15 cellular contexts compared by ENCODE assay signal in the genomic region with DNA sequence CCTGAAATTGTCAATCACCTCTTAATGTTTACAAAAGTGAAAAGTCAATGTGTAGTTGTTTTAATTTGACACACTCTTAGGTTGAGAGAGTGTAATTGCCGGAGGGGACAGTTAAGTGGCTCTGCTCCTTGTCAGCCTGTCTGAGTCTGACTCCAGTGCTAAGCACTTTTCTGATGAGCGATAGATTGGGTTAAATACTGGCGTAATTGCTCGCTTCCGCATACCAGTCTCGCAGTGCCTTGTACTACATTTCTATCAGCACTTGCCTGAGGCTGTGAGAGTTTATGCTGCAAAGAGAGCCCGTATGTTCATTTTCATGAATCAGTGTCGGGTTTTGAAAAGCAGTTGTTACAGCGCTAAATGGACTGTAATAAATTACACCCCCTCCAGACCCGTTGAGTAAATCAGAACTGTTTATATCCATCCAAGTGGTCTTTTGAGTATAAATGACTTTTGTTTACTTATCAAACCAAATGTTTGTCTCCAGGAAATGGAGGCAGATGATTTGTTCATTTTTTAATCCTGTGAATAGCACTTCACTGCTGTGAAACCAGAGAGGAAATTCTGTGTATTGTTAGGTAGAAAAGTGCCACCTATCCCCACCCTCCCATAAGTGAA. TPM values are rescaled to one million over a fixed set of nuclear protein-coding genes. Genes with fewer than 3 reads are reported as not detected.
A peak's percentile ranks its signal among the peaks of the same experiment; 100 is the strongest.
DNase-seq lines count a peak whose midpoint lies in the region; ATAC-seq and TF ChIP-seq lines count a peak whose summit lies in the region.
"Had no signal": no experiment of that assay in that cellular context is flagged by ENCODE, and none has a peak within 500 bp of the region (broad histone marks: within the 10 kb centered on the region; RNA-seq: fewer than 3 reads in every experiment).

No MANE protein-coding gene starts in this region.

- no peaks in the 10 kb centered on the region for H3K36me3 Mint-ChIP-seq in type B pancreatic cell
- no peaks in the 10 kb centered on the region for H3K36me3 Mint-ChIP-seq in activated CD4-positive, alpha-beta T cell treated with anti-CD3 and anti-CD28 coated beads, Interleukin-2, amount 10 ng/mL, durations not matched to agents 24 days and 14 days (ENCODE audit: low read depth)

- H3K27ac ChIP-seq in cardiac muscle cell (peak overlapping the region; percentile 26), right atrium auricular region (no peak overlapping the region)
- H3K27ac ChIP-seq: KMS-11, neutrophil, Peyer's patch, uterus had no signal

- H3K9me3 ChIP-seq in cardiac muscle cell (ENCODE audit: low read depth) (no peaks in the 10 kb centered on the region), right atrium auricular region (peaks cover 0 to 22% of the 10 kb centered on the region in 2 donors)
- H3K9me3 ChIP-seq: neutrophil, Peyer's patch, uterus had no signal

- H3K4me1 ChIP-seq in cardiac muscle cell (ENCODE audit: low read depth) = peaks cover 10% of the 10 kb centered on the region
- H3K4me1 ChIP-seq in right atrium auricular region = no peaks in the 10 kb centered on the region
- H3K4me1 ChIP-seq: Peyer's patch, uterus had no signal

- H3K27me3 Mint-ChIP-seq in type B pancreatic cell = peaks cover 79% of the 10 kb centered on the region
- peaks cover 18% of the 10 kb centered on the region for H3K27me3 Mint-ChIP-seq in activated CD4-positive, alpha-beta T cell treated with anti-CD3 and anti-CD28 coated beads, Interleukin-2, amount 10 ng/mL, durations not matched to agents 24 days and 14 days

- H3K36me3 ChIP-seq in cardiac muscle cell (no peaks in the 10 kb centered on the region), right atrium auricular region (no peaks in the 10 kb centered on the region)
- H3K36me3 ChIP-seq: neutrophil, Peyer's patch, uterus had no signal

- peaks cover 12% of the 10 kb centered on the region for H3K4me1 Mint-ChIP-seq in type B pancreatic cell (ENCODE audit: unreplicated experiment)
- H3K4me1 Mint-ChIP-seq in activated CD4-positive, alpha-beta T cell treated with anti-CD3 and anti-CD28 coated beads, Interleukin-2, amount 10 ng/mL, durations not matched to agents 24 days and 14 days = no peaks in the 10 kb centered on the region

- TF ChIP-seq CTCF in cardiac muscle cell (IDR thresholded peaks at IDR 0.05; ENCODE audit: low read depth, low read length) (no peak), right atrium auricular region (IDR thresholded peaks at IDR 0.05) (no peak), fibroblast of villous mesenchyme (IDR thresholded peaks at IDR 0.05; ENCODE audit: insufficient read depth, low read depth, low read length) (no peak), type B pancreatic cell (conservative IDR thresholded peaks at IDR 0.05) (no peak)

- intact Hi-C loops in activated CD4-positive, alpha-beta T cell treated with anti-CD3 and anti-CD28 coated beads, Interleukin-2, amount 10 ng/mL, durations not matched to agents 24 days and 14 days (cut with micrococcal nuclease) = no loop called here

- H3K4me3 ChIP-seq in cardiac muscle cell = no peak overlapping the region
- no peak overlapping the region for H3K4me3 ChIP-seq in right atrium auricular region
- H3K4me3 ChIP-seq in fibroblast of villous mesenchyme (ENCODE audit: low read depth, low read length) = no peak overlapping the region
- H3K4me3 ChIP-seq: Peyer's patch, uterus had no signal

- peak; percentile 15 to 73 for DNase-seq in cardiac muscle cell (ENCODE audit: low read depth in 1 of 2, low spot score in 1 of 2)
- no peak for DNase-seq in right atrium auricular region (ENCODE audit: low spot score)
- peak; percentile 14 for DNase-seq in NCI-H524 treated with DMSO at 0.1 percent for 48 hours (lab: John Stamatoyannopoulos, UW)
- DNase-seq in fibroblast of villous mesenchyme (ENCODE audit: low read depth) = peak; percentile 45
- no peak for DNase-seq in type B pancreatic cell (ENCODE audit: extremely low spot score, unreplicated experiment)
- DNase-seq in activated T-cell treated with anti-CD3 and anti-CD28 coated beads, Interleukin-2, amount 50 U/mL, for 1 hour = no peak
- DNase-seq in activated CD4-positive, alpha-beta T cell treated with anti-CD3 and anti-CD28 coated beads, Interleukin-2, amount 10 ng/mL, durations not matched to agents 24 days and 14 days = no peak
- DNase-seq: activated CD4-positive, CD25-positive, alpha-beta regulatory T cell; activated naive CD4-positive, alpha-beta T cell treated with anti-CD3 and anti-CD28 coated beads, Interleukin-2, amount 50 U/mL, for 16 hours; effector CD8-positive, alpha-beta T cell; Peyer's patch; uterus had no signal

- peak overlapping the region; percentile 72 for H3K4me3 Mint-ChIP-seq in type B pancreatic cell
- no peak overlapping the region for H3K4me3 Mint-ChIP-seq in activated CD4-positive, alpha-beta T cell treated with anti-CD3 and anti-CD28 coated beads, Interleukin-2, amount 10 ng/mL, durations not matched to agents 24 days and 14 days

- H3K9me3 Mint-ChIP-seq in type B pancreatic cell = peaks cover 8% of the 10 kb centered on the region
- H3K9me3 Mint-ChIP-seq in activated CD4-positive, alpha-beta T cell treated with anti-CD3 and anti-CD28 coated beads, Interleukin-2, amount 10 ng/mL, durations not matched to agents 24 days and 14 days = peaks cover 4% of the 10 kb centered on the region

- no peak for ATAC-seq in GM21576 (IDR thresholded peaks at IDR 0.05; ENCODE audit: unreplicated experiment)

- no peaks in the 10 kb centered on the region for H3K27me3 ChIP-seq in cardiac muscle cell
- H3K27me3 ChIP-seq in right atrium auricular region = no peaks in the 10 kb centered on the region

- H3K27ac Mint-ChIP-seq in type B pancreatic cell = peak overlapping the region; percentile 73
- no peak overlapping the region for H3K27ac Mint-ChIP-seq in activated CD4-positive, alpha-beta T cell treated with anti-CD3 and anti-CD28 coated beads, Interleukin-2, amount 10 ng/mL, durations not matched to agents 24 days and 14 days

RNA-seq across cellular contexts. Expression of a gene that starts 41.0 kb away (rescaled TPM):
- total RNA-seq in cardiac muscle cell (0.35 TPM in 1 of 2 replicates, not detected in the other), right atrium auricular region (not detected), fibroblast of villous mesenchyme (not detected in 2 replicates), type B pancreatic cell (ENCODE audit: low replicate concordance) (0.74 and 0.80 TPM in 2 replicates)
- polyA plus RNA-seq in cardiac muscle cell = not detected in 2 replicates
- not detected in 2 replicates for total RNA-seq in activated CD4-positive, alpha-beta T cell treated with anti-CD3 and anti-CD28 coated beads, Interleukin-2, amount 10 ng/mL, durations not matched to agents 24 days and 14 days
- total RNA-seq: Peyer's patch had no signal

Comparison
In these comparisons a context has a peak if more than half of its experiments do, and no peak if none do; other contexts are left out.
1. DNase-seq: peak in cardiac muscle cell (2 of 2), NCI-H524 treated with DMSO at 0.1 percent for 48 hours (single experiment) and fibroblast of villous mesenchyme (single experiment); none in right atrium auricular region (single experiment), type B pancreatic cell (single experiment), activated T-cell treated with anti-CD3 and anti-CD28 coated beads, Interleukin-2, amount 50 U/mL, for 1 hour (single experiment) and activated CD4-positive, alpha-beta T cell treated with anti-CD3 and anti-CD28 coated beads, Interleukin-2, amount 10 ng/mL, durations not matched to agents 24 days and 14 days (single experiment).